ENCODE assay signal across 1 cellular context in genomic region chr1:155307247-155307740, GRCh38.
A peak's percentile ranks its signal among the peaks of the same experiment; 100 is the strongest.
TF ChIP-seq lines count a peak whose summit lies in the region.

No MANE protein-coding gene starts in this region.

TF ChIP-seq in K562, 482 proteins besides CTCF, POLR2A, EP300 and RAD21 (continued from another document and continues in another):
- peak; percentile 84; the same call in 1 of the 2 replicates for TF ChIP-seq E4F1 (CRISPR knock-in tag; IDR thresholded peaks at IDR 0.05; ENCODE audit: borderline replicate concordance)
- no peak for TF ChIP-seq RBM39 (optimal IDR thresholded peaks at IDR 0.05; ENCODE audit: low read depth, low read length)
- TF ChIP-seq TEAD1 (CRISPR knock-in tag; IDR thresholded peaks at IDR 0.05), result peak in 1 of 2 experiments; percentile 98; a peak in 2 of 4 replicates
- no peak for TF ChIP-seq ZNF695 (CRISPR knock-in tag; IDR thresholded peaks at IDR 0.05)
- peak; percentile 64; the same call in 1 of the 2 replicates for TF ChIP-seq NFE2L1 (tag; IDR thresholded peaks at IDR 0.05; ENCODE audit: borderline replicate concordance, low read depth)
- TF ChIP-seq ZKSCAN8 (CRISPR knock-in tag; IDR thresholded peaks at IDR 0.05), result peak; percentile 85
- peak; percentile 97 for TF ChIP-seq GATAD2A (IDR thresholded peaks at IDR 0.05)
- TF ChIP-seq RBM14 (IDR thresholded peaks at IDR 0.05; ENCODE audit: borderline replicate concordance, insufficient read depth, low read depth, low read length), result no peak
- no peak for TF ChIP-seq EZH2 (IDR thresholded peaks at IDR 0.05; ENCODE audit: borderline replicate concordance, low read depth, low read length)
- TF ChIP-seq HIVEP1 (CRISPR knock-in tag; IDR thresholded peaks at IDR 0.05), result peak; percentile 96
- TF ChIP-seq MTF1 (CRISPR knock-in tag; IDR thresholded peaks at IDR 0.05; ENCODE audit: borderline replicate concordance), result peak; percentile 86; the same call in 1 of the 2 replicates
- TF ChIP-seq ZNF212 (CRISPR knock-in tag; IDR thresholded peaks at IDR 0.05), result no peak
- no peak for TF ChIP-seq ZNF280B (CRISPR knock-in tag; IDR thresholded peaks at IDR 0.05)
- TF ChIP-seq ZBTB49 (CRISPR knock-in tag; IDR thresholded peaks at IDR 0.05; ENCODE audit: borderline replicate concordance), result no peak
- no peak for TF ChIP-seq RERE (CRISPR knock-in tag; IDR thresholded peaks at IDR 0.05; ENCODE audit: borderline replicate concordance)
- TF ChIP-seq MTA2 (IDR thresholded peaks at IDR 0.05; ENCODE audit: low read depth), result no peak
- TF ChIP-seq ELF4 (CRISPR knock-in tag; IDR thresholded peaks at IDR 0.05), result peak; percentile 85; the same call in 1 of the 2 replicates
- no peak for TF ChIP-seq JUN (IDR thresholded peaks at IDR 0.05; ENCODE audit: borderline replicate concordance, low read depth, low read length)
- TF ChIP-seq JUN (CRISPR knock-in tag; IDR thresholded peaks at IDR 0.05; ENCODE audit: borderline replicate concordance), result no peak
- TF ChIP-seq ZBED1 (IDR thresholded peaks at IDR 0.05), result no peak
- TF ChIP-seq RFX7 (CRISPR knock-in tag; IDR thresholded peaks at IDR 0.05), result peak; percentile 92
- TF ChIP-seq PATZ1 (CRISPR knock-in tag; IDR thresholded peaks at IDR 0.05; ENCODE audit: borderline replicate concordance), result peak; percentile 90; the same call in 1 of the 2 replicates
- TF ChIP-seq ZBTB17 (CRISPR knock-in tag; IDR thresholded peaks at IDR 0.05), result peak; percentile 94
- TF ChIP-seq ZNF140 (CRISPR knock-in tag; IDR thresholded peaks at IDR 0.05), result 0 out of 2 replicates have a peak, but pooled peaks have one; percentile 72
- TF ChIP-seq CC2D1A (IDR thresholded peaks at IDR 0.05), result no peak
- no peak for TF ChIP-seq NFIC (IDR thresholded peaks at IDR 0.05)
- no peak for TF ChIP-seq KAT7 (CRISPR knock-in tag; IDR thresholded peaks at IDR 0.05; ENCODE audit: borderline replicate concordance)
- no peak for TF ChIP-seq NR1H2 (CRISPR knock-in tag; IDR thresholded peaks at IDR 0.05)
- no peak for TF ChIP-seq ZNF551 (CRISPR knock-in tag; IDR thresholded peaks at IDR 0.05)
- TF ChIP-seq AFF4 (CRISPR knock-in tag; IDR thresholded peaks at IDR 0.05), result no peak
- no peak for TF ChIP-seq THAP12 (CRISPR knock-in tag; IDR thresholded peaks at IDR 0.05)
- peak; percentile 98 for TF ChIP-seq SMAD3 (CRISPR knock-in tag; conservative IDR thresholded peaks at IDR 0.05)
- TF ChIP-seq ZNF408 (CRISPR knock-in tag; IDR thresholded peaks at IDR 0.05; ENCODE audit: low read depth), result no peak
- no peak for TF ChIP-seq KAT8 (IDR thresholded peaks at IDR 0.05; ENCODE audit: low read depth)
- TF ChIP-seq KLF13 (tag; IDR thresholded peaks at IDR 0.05; ENCODE audit: borderline replicate concordance, low read depth), result peak; percentile 92
- TF ChIP-seq ZNF586 (CRISPR knock-in tag; conservative IDR thresholded peaks at IDR 0.05), result peak; percentile 81
- TF ChIP-seq BHLHE40 (IDR thresholded peaks at IDR 0.05; ENCODE audit: low read length), result no peak
- no peak for TF ChIP-seq ZNF282 (CRISPR knock-in tag; IDR thresholded peaks at IDR 0.05)
- no peak for TF ChIP-seq STAG1 (CRISPR knock-in tag; IDR thresholded peaks at IDR 0.05; ENCODE audit: borderline replicate concordance)
- TF ChIP-seq MEF2A (IDR thresholded peaks at IDR 0.05; ENCODE audit: control insufficient read depth, low read depth, low read length), result no peak
- peak; percentile 96 for TF ChIP-seq DDX20 (tag; IDR thresholded peaks at IDR 0.05; ENCODE audit: low read depth)
- no peak for TF ChIP-seq PPARD (CRISPR knock-in tag; IDR thresholded peaks at IDR 0.05)
- no peak for TF ChIP-seq SIX5 (IDR thresholded peaks at IDR 0.05; ENCODE audit: borderline replicate concordance in 1 of 2, insufficient read depth in 1 of 2, low read depth in 1 of 2, low read length in 2 of 2)
- peak; percentile 96 for TF ChIP-seq ZNF175 (CRISPR knock-in tag; IDR thresholded peaks at IDR 0.05; ENCODE audit: low read depth)
- TF ChIP-seq ZNF668 (CRISPR knock-in tag; IDR thresholded peaks at IDR 0.05), result peak; percentile 98
- no peak for TF ChIP-seq MCM2 (IDR thresholded peaks at IDR 0.05; ENCODE audit: low read depth)
- no peak for TF ChIP-seq ZSCAN29 (IDR thresholded peaks at IDR 0.05)
- no peak for TF ChIP-seq ZNF217 (CRISPR knock-in tag; IDR thresholded peaks at IDR 0.05)
- no peak for TF ChIP-seq SREBF2 (CRISPR knock-in tag; IDR thresholded peaks at IDR 0.05)
